11 cellular contexts compared by ENCODE assay signal in the genomic region with DNA sequence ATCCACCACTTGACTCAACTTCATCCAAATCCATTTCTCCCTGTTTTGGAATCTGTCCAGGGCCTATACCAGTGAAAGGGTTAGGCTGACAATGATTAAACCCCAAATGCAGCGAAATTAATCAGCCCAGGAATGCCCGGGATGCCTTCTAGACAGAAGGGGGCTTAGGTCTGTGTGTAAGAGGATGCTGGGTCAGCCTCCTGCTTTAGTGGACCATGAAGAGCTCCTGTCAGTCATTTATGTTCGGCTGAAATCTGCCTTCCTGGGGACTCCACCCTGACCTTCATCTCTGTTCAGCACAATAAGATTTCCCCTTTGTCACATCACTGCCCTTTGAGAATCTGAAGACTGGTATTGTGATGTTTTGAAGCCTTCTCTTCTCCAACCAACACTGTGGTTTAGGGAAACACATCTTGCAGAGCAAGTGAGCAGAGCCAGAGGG.
A peak's percentile ranks its signal among the peaks of the same experiment; 100 is the strongest.
DNase-seq lines count a peak whose midpoint lies in the region; ATAC-seq and TF ChIP-seq lines count a peak whose summit lies in the region.
"Had no signal": no experiment of that assay in that cellular context is flagged by ENCODE, and none has a peak within 500 bp of the region (broad histone marks: within the 10 kb centered on the region; RNA-seq: fewer than 3 reads in every experiment).

No MANE protein-coding gene starts in this region.

- peak; percentile 93 for DNase-seq in ACHN
- no peak for DNase-seq in activated naive CD8-positive, alpha-beta T cell treated with anti-CD3 and anti-CD28 coated beads, Interleukin-2, amount 10 ng/mL, durations not matched to agents 7 days and 5 days
- no peak for DNase-seq in GM20000 (ENCODE audit: low spot score)
- no peak for DNase-seq in RKO (ENCODE audit: low spot score)
- no peak for DNase-seq in NCI-H69 (lab: John Stamatoyannopoulos, UW)
- DNase-seq: activated gamma-delta T cell treated with Interleukin-2 at 50 U/mL for 16 hours; C1 segment of cervical spinal cord; stimulated activated CD4-positive, alpha-beta T cell treated with anti-CD3 and anti-CD28 coated beads, Interleukin-4, amount 100 ng/mL, for 4 hours had no signal

- no peak overlapping the region for H3K4me3 Mint-ChIP-seq in activated naive CD8-positive, alpha-beta T cell treated with anti-CD3 and anti-CD28 coated beads, Interleukin-2, amount 10 ng/mL, durations not matched to agents 7 days and 5 days

- peaks cover 77% of the 10 kb centered on the region for H3K4me1 Mint-ChIP-seq in activated naive CD8-positive, alpha-beta T cell treated with anti-CD3 and anti-CD28 coated beads, Interleukin-2, amount 10 ng/mL, durations not matched to agents 7 days and 5 days

- H3K27me3 Mint-ChIP-seq in activated naive CD8-positive, alpha-beta T cell treated with anti-CD3 and anti-CD28 coated beads, Interleukin-2, amount 10 ng/mL, durations not matched to agents 7 days and 5 days, result no peaks in the 10 kb centered on the region

- peaks cover 2% of the 10 kb centered on the region for H3K9me3 Mint-ChIP-seq in activated naive CD8-positive, alpha-beta T cell treated with anti-CD3 and anti-CD28 coated beads, Interleukin-2, amount 10 ng/mL, durations not matched to agents 7 days and 5 days

- peaks cover 21% of the 10 kb centered on the region for H3K36me3 Mint-ChIP-seq in activated naive CD8-positive, alpha-beta T cell treated with anti-CD3 and anti-CD28 coated beads, Interleukin-2, amount 10 ng/mL, durations not matched to agents 7 days and 5 days

- in situ Hi-C loops in ACHN (cut with HindIII; ENCODE audit: low pct_ligation_motif_present, low pct_unique_long_range_greater_than_20kb, low sequenced_read_pairs), result no loop called here

- TF ChIP-seq CTCF in GM20000 (IDR thresholded peaks at IDR 0.05; ENCODE audit: extremely low read depth, missing control alignments), result no peak

- peak overlapping the region; percentile 98 for H3K27ac Mint-ChIP-seq in activated naive CD8-positive, alpha-beta T cell treated with anti-CD3 and anti-CD28 coated beads, Interleukin-2, amount 10 ng/mL, durations not matched to agents 7 days and 5 days

- POLR2A ChIA-PET in activated naive CD8-positive, alpha-beta T cell treated with anti-CD3 and anti-CD28 coated beads, Interleukin-2, amount 10 ng/mL, durations not matched to agents 7 days and 5 days (lab: Charles Lee), result interaction anchor here (1.1 to 5.6 kb wide), 2 partner anchors 23 to 400 kb away, joined by 5 to 80 read pairs; partner anchors contain the start of gene NR3C1

- ATAC-seq in GM18907 (IDR thresholded peaks at IDR 0.05; ENCODE audit: unreplicated experiment) (peak; percentile 49), HG03095 (IDR thresholded peaks at IDR 0.05; ENCODE audit: unreplicated experiment) (peak; percentile 49), HG03520 (IDR thresholded peaks at IDR 0.05; ENCODE audit: unreplicated experiment) (no peak)
- no peak for ATAC-seq in activated naive CD8-positive, alpha-beta T cell treated with anti-CD3 and anti-CD28 coated beads, Interleukin-2, amount 10 ng/mL, durations not matched to agents 7 days and 5 days (ENCODE audit: low read depth)

Comparison
In these comparisons a context has a peak if more than half of its experiments do, and no peak if none do; other contexts are left out.
1. ATAC-seq: peak in GM18907 (single experiment) and HG03095 (single experiment); none in activated naive CD8-positive, alpha-beta T cell treated with anti-CD3 and anti-CD28 coated beads, Interleukin-2, amount 10 ng/mL, durations not matched to agents 7 days and 5 days (single experiment) and HG03520 (single experiment).